9 cellular contexts compared by ENCODE assay signal in genomic region chr4:74230902-74231499, GRCh38.
DNase-seq lines count a peak whose midpoint lies in the region; ATAC-seq and TF ChIP-seq lines count a peak whose summit lies in the region.
"Had no signal": no experiment of that assay in that cellular context is flagged by ENCODE, and none has a peak within 500 bp of the region (broad histone marks: within the 10 kb centered on the region; RNA-seq: fewer than 3 reads in every experiment).

No MANE protein-coding gene starts in this region.

- no peak overlapping the region for H2BK120ac ChIP-seq in IMR-90 (ENCODE audit: low read depth, low read length)

- H4K91ac ChIP-seq in IMR-90 (ENCODE audit: insufficient read depth, low read depth, low read length): no peak overlapping the region

- no peaks in the 10 kb centered on the region for H3K27me3 ChIP-seq in IMR-90 (ENCODE audit: control insufficient read depth, insufficient read depth, low read length)

- no peak overlapping the region for H3K27ac Mint-ChIP-seq in activated CD4-positive, alpha-beta T cell treated with anti-CD3 and anti-CD28 coated beads for 36 hours
- peak overlapping the region; percentile 81 for H3K27ac Mint-ChIP-seq in chondrocyte (ENCODE audit: unreplicated experiment)

- H3K4me3 Mint-ChIP-seq in activated CD4-positive, alpha-beta T cell treated with anti-CD3 and anti-CD28 coated beads for 36 hours: no peak overlapping the region
- peak overlapping the region; percentile 8 for H3K4me3 Mint-ChIP-seq in chondrocyte (ENCODE audit: unreplicated experiment)

- H4K20me1 ChIP-seq in IMR-90 (ENCODE audit: insufficient read depth, low read length): no peaks in the 10 kb centered on the region

- H3K9me3 ChIP-seq in IMR-90 (ENCODE audit: control insufficient read depth, insufficient read depth, low read length): no peaks in the 10 kb centered on the region

- no peak overlapping the region for H4K8ac ChIP-seq in IMR-90 (ENCODE audit: low read depth in 2 of 2, low read length in 2 of 2)

- dilution Hi-C loops in IMR-90 (cut with HindIII; ENCODE audit: low sequenced_read_pairs, unreplicated experiment): no loop called here

- H3K27ac ChIP-seq in IMR-90 (ENCODE audit: insufficient read depth, low read length): no peak overlapping the region

- TF ChIP-seq RAD21 in IMR-90 (IDR thresholded peaks at IDR 0.05; ENCODE audit: low read length): no peak

- no peak overlapping the region for H2BK15ac ChIP-seq in IMR-90 (ENCODE audit: low read depth, low read length)

- peaks cover 16% of the 10 kb centered on the region for H3K4me1 Mint-ChIP-seq in activated CD4-positive, alpha-beta T cell treated with anti-CD3 and anti-CD28 coated beads for 36 hours
- H3K4me1 Mint-ChIP-seq in chondrocyte (ENCODE audit: low read depth): peaks cover 29% of the 10 kb centered on the region

- no peak for TF ChIP-seq CTCF in IMR-90 (conservative IDR thresholded peaks at IDR 0.05; ENCODE audit: low read depth, low read length)
- no peak for TF ChIP-seq CTCF in chondrocyte (IDR thresholded peaks at IDR 0.05)

- intact Hi-C loops in activated CD4-positive, alpha-beta T cell treated with anti-CD3 and anti-CD28 coated beads for 36 hours (cut with DNase I, micrococcal nuclease): no loop called here
- intact Hi-C loops in IMR-90 (cut with micrococcal nuclease): no loop called here

- H2BK20ac ChIP-seq in IMR-90 (ENCODE audit: low read depth, low read length): peak overlapping the region; percentile 21; the same call in 1 of the 2 replicates

- no peaks in the 10 kb centered on the region for H3K9me3 Mint-ChIP-seq in activated CD4-positive, alpha-beta T cell treated with anti-CD3 and anti-CD28 coated beads for 36 hours (ENCODE audit: low read depth)
- no peaks in the 10 kb centered on the region for H3K9me3 Mint-ChIP-seq in chondrocyte (ENCODE audit: low read depth)

- CTCF ChIA-PET in activated CD4-positive, alpha-beta T cell treated with anti-CD3 and anti-CD28 coated beads for 36 hours (lab: Charles Lee): interaction anchor here (0.8 to 2.0 kb wide), 4 partner anchors 8 to 214 kb away, joined by 4 to 6 read pairs (median 4); partner anchors contain the start of gene AREG
- CTCF ChIA-PET in IMR-90 (lab: Yijun Ruan, JAX): interaction anchor here (0.5 to 2.1 kb wide), 5 partner anchors 12 to 1280 kb away, joined by 3 to 6 read pairs (median 4); no protein-coding TSS in a partner anchor

- POLR2A ChIA-PET in activated CD4-positive, alpha-beta T cell treated with anti-CD3 and anti-CD28 coated beads for 36 hours (lab: Charles Lee): no interaction called here
- POLR2A ChIA-PET in IMR-90 (lab: Charles Lee; ENCODE audit: unreplicated experiment): no interaction called here

- H3K27me3 Mint-ChIP-seq in activated CD4-positive, alpha-beta T cell treated with anti-CD3 and anti-CD28 coated beads for 36 hours: no peaks in the 10 kb centered on the region
- no peaks in the 10 kb centered on the region for H3K27me3 Mint-ChIP-seq in chondrocyte (ENCODE audit: low read depth)
- H3K27me3 Mint-ChIP-seq: naive B cell had no signal

- no peak overlapping the region for H2AK9ac ChIP-seq in IMR-90 (replicated peaks; ENCODE audit: low read depth, low read length, poor library complexity)

- WGBS in IMR-90 (ENCODE audit: extremely low coverage in 2 of 2, insufficient read length in 1 of 2), 2 experiments: 30% methylated on average over 2 of the region's 7 CpGs; no CpG with 5 or more reads in 1 of the 2 experiments

- in situ Hi-C loops in IMR-90 (cut with MboI; ENCODE audit: low sequenced_read_pairs): no loop called here

- H3K14ac ChIP-seq in IMR-90 (replicated peaks; ENCODE audit: low read depth, low read length): peak overlapping the region; percentile 26; the same call in 1 of the 2 replicates

- H3K56ac ChIP-seq in IMR-90 (ENCODE audit: extremely low read depth, insufficient read depth, low read length): no peak overlapping the region

- H3K4me2 ChIP-seq in IMR-90 (ENCODE audit: low read depth, low read length): no peak overlapping the region

- peak; percentile 80 for ATAC-seq in activated CD4-positive, alpha-beta T cell treated with anti-CD3 and anti-CD28 coated beads for 36 hours
- ATAC-seq in IMR-90 (ENCODE audit: low read depth) (peak; percentile 66), HG03095 (IDR thresholded peaks at IDR 0.05; ENCODE audit: unreplicated experiment) (no peak)

- H3K9ac ChIP-seq in IMR-90 (ENCODE audit: low read depth, low read length): no peak overlapping the region

- H3K9me1 ChIP-seq in IMR-90 (ENCODE audit: insufficient read depth, low read length): no peaks in the 10 kb centered on the region; the same call in 1 of the 2 replicates

- H2AK5ac ChIP-seq in IMR-90 (ENCODE audit: low read depth, low read length): no peak overlapping the region

- BruUV-seq in IMR-90 (replicated peaks; lab: Mats Ljungman, UMichigan): no TSS peak

- no peaks in the 10 kb centered on the region for H3K79me1 ChIP-seq in IMR-90 (ENCODE audit: low read depth in 1 of 2, low read length in 2 of 2)

- TF ChIP-seq POLR2A in IMR-90 (IDR thresholded peaks at IDR 0.05; ENCODE audit: low read depth, low read length): no peak

- H3K36me3 ChIP-seq in IMR-90 (ENCODE audit: control insufficient read depth, insufficient read depth, low read length): no peaks in the 10 kb centered on the region

- H3K4me1 ChIP-seq in IMR-90 (ENCODE audit: control insufficient read depth, insufficient read depth, low read length): peaks cover 4% of the 10 kb centered on the region; the same call in 1 of the 2 replicates

- no peak overlapping the region for H2BK5ac ChIP-seq in IMR-90 (ENCODE audit: low read depth, low read length, poor library complexity, severe bottlenecking)

- H3K23ac ChIP-seq in IMR-90 (ENCODE audit: low read depth, low read length): no peak overlapping the region

- H3K36me3 Mint-ChIP-seq in activated CD4-positive, alpha-beta T cell treated with anti-CD3 and anti-CD28 coated beads for 36 hours (ENCODE audit: low read depth): peaks cover 3% of the 10 kb centered on the region
- H3K36me3 Mint-ChIP-seq in chondrocyte (ENCODE audit: low read depth): no peaks in the 10 kb centered on the region

- H3K4ac ChIP-seq in IMR-90 (ENCODE audit: low read depth, low read length): 0 out of 2 replicates have a peak overlapping the region, but pooled peaks have one; percentile 8

- H3K4me3 ChIP-seq in IMR-90 (ENCODE audit: insufficient read depth, low read depth, low read length) (no peak overlapping the region), skeletal muscle cell (ENCODE audit: low read depth, low read length) (no peak overlapping the region)

- H2AFZ ChIP-seq in IMR-90 (replicated peaks; ENCODE audit: low read length, poor library complexity): no peak overlapping the region

- no peak overlapping the region for H4K5ac ChIP-seq in IMR-90 (ENCODE audit: low read depth, low read length)

- DNase-seq in activated CD4-positive, alpha-beta T cell treated with anti-CD3 and anti-CD28 coated beads for 36 hours: peak; percentile 48
- no peak for DNase-seq in activated CD4-positive, alpha-beta T cell treated with anti-CD3 and anti-CD28 coated beads, Interleukin-2, amount 50 U/mL, for 4 hours
- DNase-seq in IMR-90 (peak; percentile 56), chondrocyte (ENCODE audit: low spot score) (no peak), skeletal muscle cell (ENCODE audit: low read depth) (peak; percentile 64), NCI-H526 (lab: John Stamatoyannopoulos, UW) (no peak), SW480 (ENCODE audit: low spot score) (no peak)
- DNase-seq: naive B cell had no signal

- H3K18ac ChIP-seq in IMR-90 (ENCODE audit: low read depth, low read length): no peak overlapping the region

TF ChIP-seq in IMR-90, 13 proteins besides CTCF, POLR2A, EP300 and RAD21:
- TF ChIP-seq USF2 (IDR thresholded peaks at IDR 0.05; ENCODE audit: low read depth, low read length): no peak
- TF ChIP-seq MAFK (IDR thresholded peaks at IDR 0.05; ENCODE audit: low read depth, low read length): peak; percentile 9; the same call in 1 of the 2 replicates
- TF ChIP-seq MXI1 (IDR thresholded peaks at IDR 0.05; ENCODE audit: borderline replicate concordance, low read depth, low read length): no peak
- TF ChIP-seq ELK1 (IDR thresholded peaks at IDR 0.05; ENCODE audit: borderline replicate concordance, low read depth, low read length): no peak
- TF ChIP-seq SMC3 (IDR thresholded peaks at IDR 0.05; ENCODE audit: low read depth, low read length): no peak
- TF ChIP-seq RFX5 (IDR thresholded peaks at IDR 0.05; ENCODE audit: low read depth, low read length): no peak
- TF ChIP-seq CEBPB (IDR thresholded peaks at IDR 0.05; ENCODE audit: low read depth, low read length): peak; percentile 86
- TF ChIP-seq BHLHE40 (IDR thresholded peaks at IDR 0.05; ENCODE audit: low read depth, low read length): no peak
- TF ChIP-seq CHD1 (IDR thresholded peaks at IDR 0.05; ENCODE audit: low read depth, low read length): no peak
- no peak for TF ChIP-seq FOS (IDR thresholded peaks at IDR 0.05; ENCODE audit: low read depth, low read length)
- no peak for TF ChIP-seq NFE2L2 (IDR thresholded peaks at IDR 0.05; ENCODE audit: low read depth, low read length)
- TF ChIP-seq RCOR1 (IDR thresholded peaks at IDR 0.05; ENCODE audit: insufficient replicate concordance, low read length): no peak
- TF ChIP-seq MAZ (IDR thresholded peaks at IDR 0.05; ENCODE audit: borderline replicate concordance, low read depth, low read length): no peak

Comparison
In these comparisons a context has a peak if more than half of its experiments do, and no peak if none do; other contexts are left out.
1. DNase-seq: peak in activated CD4-positive, alpha-beta T cell treated with anti-CD3 and anti-CD28 coated beads for 36 hours (single experiment), IMR-90 (single experiment) and skeletal muscle cell (single experiment); none in activated CD4-positive, alpha-beta T cell treated with anti-CD3 and anti-CD28 coated beads, Interleukin-2, amount 50 U/mL, for 4 hours (0 of 2), chondrocyte (single experiment), NCI-H526 (0 of 2) and SW480 (single experiment).